8 cellular contexts compared by ENCODE assay signal in genomic region chr6:109455161-109455501, GRCh38. TPM values are rescaled to one million over a fixed set of nuclear protein-coding genes. Genes with fewer than 3 reads are reported as not detected.
DNase-seq lines count a peak whose midpoint lies in the region; ATAC-seq, FAIRE-seq and TF ChIP-seq lines count a peak whose summit lies in the region.

No MANE protein-coding gene starts in this region.

- H3K27ac ChIP-seq in left ventricle myocardium inferior (replicated peaks) (peak overlapping the region; percentile 78), skin epidermis (peak overlapping the region; percentile 52 to 98 (median 89))

- H3K9me3 ChIP-seq in left ventricle myocardium inferior (replicated peaks), result no peaks in the 10 kb centered on the region

- H3K4me3 ChIP-seq in GM12865 (ENCODE audit: low read depth, low read length), result peak overlapping the region; percentile 86
- peak overlapping the region; percentile 84 for H3K4me3 ChIP-seq in left ventricle myocardium inferior
- peak overlapping the region; percentile 49 to 77 (median 71) for H3K4me3 ChIP-seq in skin epidermis

- peaks cover 45% of the 10 kb centered on the region for H3K4me1 ChIP-seq in left ventricle myocardium inferior

- intact Hi-C loops in left ventricle myocardium inferior (cut with micrococcal nuclease), result no loop called here

- ATAC-seq in GM21717 (IDR thresholded peaks at IDR 0.05; ENCODE audit: unreplicated experiment), result peak; percentile 28

- FAIRE-seq in HTR-8/SVneo (lab: Jason Lieb, UNC), result no peak

- DNase-seq in GM12865 (ENCODE audit: low read depth) (peak; percentile 70), Kasumi-1 (lab: John Stamatoyannopoulos, UW) (peak; percentile 19 to 28), activated gamma-delta T cell (lab: John Stamatoyannopoulos, UW) (peak; percentile 58), left ventricle myocardium inferior (no peak), GF-D8 (lab: John Stamatoyannopoulos, UW) (no peak), HTR-8/SVneo (ENCODE audit: insufficient read length, low spot score) (no peak)

- no peaks in the 10 kb centered on the region for H3K36me3 ChIP-seq in left ventricle myocardium inferior

- no peaks in the 10 kb centered on the region for H3K27me3 ChIP-seq in left ventricle myocardium inferior (ENCODE audit: low read depth)

- no peak for TF ChIP-seq CTCF in GM12865 (IDR thresholded peaks at IDR 0.05; ENCODE audit: insufficient read depth, low read depth, low read length, missing control alignments)
- no peak for TF ChIP-seq CTCF in left ventricle myocardium inferior (IDR thresholded peaks at IDR 0.05; ENCODE audit: borderline replicate concordance)

RNA-seq across cellular contexts. Expression of gene MICAL1, which starts 0.4 kb away (rescaled TPM):
- total RNA-seq in left ventricle myocardium inferior, result 5.6 TPM

RNA-seq across cellular contexts. Expression of gene SMPD2, which starts 14.6 kb away (rescaled TPM):
- 3.5 TPM for total RNA-seq in left ventricle myocardium inferior

RNA-seq across cellular contexts. Expression of gene PPIL6, which starts 14.7 kb away (rescaled TPM):
- total RNA-seq in left ventricle myocardium inferior, result 3.9 TPM

RNA-seq across cellular contexts. Expression of gene ZBTB24, which starts 27.9 kb away (rescaled TPM):
- total RNA-seq in left ventricle myocardium inferior, result 2.6 TPM

Comparison
In these comparisons a context has a peak if more than half of its experiments do, and no peak if none do; other contexts are left out.
1. DNase-seq: peak in GM12865 (single experiment), Kasumi-1 (2 of 2) and activated gamma-delta T cell (single experiment); none in left ventricle myocardium inferior (single experiment), GF-D8 (single experiment) and HTR-8/SVneo (single experiment).
2. Peak in every context shown above with its lines, with median percentiles within 50 percentile points of each other: H3K4me3 ChIP-seq.